In genomic region chr5:158303261-158303660, GRCh38 we compare ENCODE assay signal across 15 cellular contexts.
DNase-seq lines count a peak whose midpoint lies in the region; ATAC-seq and TF ChIP-seq lines count a peak whose summit lies in the region.
"Had no signal": no experiment of that assay in that cellular context is flagged by ENCODE, and none has a peak within 500 bp of the region (broad histone marks: within the 10 kb centered on the region; RNA-seq: fewer than 3 reads in every experiment).

No MANE protein-coding gene starts in this region.

- H3K27me3 ChIP-seq in SK-N-SH (ENCODE audit: insufficient read depth): no peaks in the 10 kb centered on the region

- H3K4me2 ChIP-seq in SK-N-SH: no peak overlapping the region
- H3K4me2 ChIP-seq: GM23338 had no signal

- H3K36me3 Mint-ChIP-seq in activated CD4-positive, alpha-beta T cell treated with anti-CD3 and anti-CD28 coated beads, Interleukin-2, amount 10 ng/mL, durations not matched to agents 7 days and 5 days (ENCODE audit: low read depth): no peaks in the 10 kb centered on the region

- H3K27me3 Mint-ChIP-seq in activated CD4-positive, alpha-beta T cell treated with anti-CD3 and anti-CD28 coated beads, Interleukin-2, amount 10 ng/mL, durations not matched to agents 7 days and 5 days: peaks cover 2% of the 10 kb centered on the region
- H3K27me3 Mint-ChIP-seq: CD4-positive, alpha-beta T cell; IgD-negative memory B cell had no signal

- TF ChIP-seq EP300 in SK-N-SH (IDR thresholded peaks at IDR 0.05; ENCODE audit: borderline replicate concordance in 1 of 2, low read depth in 1 of 2, low read length in 1 of 2): no peak

- H3K4me1 Mint-ChIP-seq in activated CD4-positive, alpha-beta T cell treated with anti-CD3 and anti-CD28 coated beads, Interleukin-2, amount 10 ng/mL, durations not matched to agents 7 days and 5 days: no peaks in the 10 kb centered on the region

- no peak for TF ChIP-seq RAD21 in SK-N-SH (IDR thresholded peaks at IDR 0.05; ENCODE audit: low read length)

- no peak for TF ChIP-seq CTCF in SK-N-SH (IDR thresholded peaks at IDR 0.05)

- POLR2A ChIA-PET in SK-N-SH (lab: Yijun Ruan, JAX): no interaction called here
- POLR2A ChIA-PET in activated CD4-positive, alpha-beta T cell treated with anti-CD3 and anti-CD28 coated beads, Interleukin-2, amount 10 ng/mL, durations not matched to agents 7 days and 5 days (lab: Charles Lee): no interaction called here

- H3K79me2 ChIP-seq in SK-N-SH (ENCODE audit: insufficient read depth): no peaks in the 10 kb centered on the region

- H3K9me2 ChIP-seq in SK-N-SH: no peaks in the 10 kb centered on the region

- no peak overlapping the region for H3K4me3 Mint-ChIP-seq in activated CD4-positive, alpha-beta T cell treated with anti-CD3 and anti-CD28 coated beads, Interleukin-2, amount 10 ng/mL, durations not matched to agents 7 days and 5 days
- H3K4me3 Mint-ChIP-seq: CD4-positive, alpha-beta T cell; GM23338; IgD-negative memory B cell had no signal

- no peaks in the 10 kb centered on the region for H4K20me1 ChIP-seq in SK-N-SH (ENCODE audit: insufficient read depth)

- DNase-seq in SK-N-SH: peak; percentile 18
- DNase-seq in RPMI8226: peak; percentile 38
- peak; percentile 2 for DNase-seq in iris pigment epithelial cell (ENCODE audit: low read depth)
- no peak for DNase-seq in SHP77 treated with DMSO at 0.1 percent for 48 hours (lab: John Stamatoyannopoulos, UW)
- no peak for DNase-seq in NCI-H2196 (lab: John Stamatoyannopoulos, UW; ENCODE audit: unreplicated experiment)
- DNase-seq in activated CD4-positive, alpha-beta T cell treated with anti-CD3 and anti-CD28 coated beads, Interleukin-2, amount 10 ng/mL, durations not matched to agents 7 days and 5 days: no peak
- DNase-seq: ACHN; C1 segment of cervical spinal cord; CD4-positive, alpha-beta T cell; DND-41; GDM1; H7 had no signal

- H3K9ac ChIP-seq in SK-N-SH: no peak overlapping the region

- no peak overlapping the region for H2AFZ ChIP-seq in SK-N-SH (ENCODE audit: low read depth)
- H2AFZ ChIP-seq: GM23338 had no signal

- H3K27ac Mint-ChIP-seq in activated CD4-positive, alpha-beta T cell treated with anti-CD3 and anti-CD28 coated beads, Interleukin-2, amount 10 ng/mL, durations not matched to agents 7 days and 5 days: no peak overlapping the region
- H3K27ac Mint-ChIP-seq: CD4-positive, alpha-beta T cell; GM23338 had no signal

- CTCF ChIA-PET in SK-N-SH (lab: Yijun Ruan, JAX): no interaction called here
- CTCF ChIA-PET in activated CD4-positive, alpha-beta T cell treated with anti-CD3 and anti-CD28 coated beads, Interleukin-2, amount 10 ng/mL, durations not matched to agents 7 days and 5 days (lab: Charles Lee): interaction anchor here (0.8 kb wide), 1 partner anchor 10 kb away, joined by 3 read pairs; no protein-coding TSS in a partner anchor

- H3K36me3 ChIP-seq in SK-N-SH (replicated peaks in 1 of 2; ENCODE audit: control insufficient read depth in 1 of 2, insufficient read depth in 2 of 2, low read length in 1 of 2): no peaks in the 10 kb centered on the region

- no peaks in the 10 kb centered on the region for H3F3A ChIP-seq in SK-N-SH (replicated peaks; ENCODE audit: insufficient read depth)

- 11% methylated on average over 3 of the region's 3 CpGs for WGBS in SK-N-SH (ENCODE audit: low lambda C conversion rate)

- no peak overlapping the region for H3K4me3 ChIP-seq in SK-N-SH (ENCODE audit: low read depth in 2 of 2, low read length in 1 of 2)
- H3K4me3 ChIP-seq: GM23338 had no signal

- no peaks in the 10 kb centered on the region for H3K9me3 ChIP-seq in SK-N-SH

- no peak for ATAC-seq in SK-N-SH treated with all-trans-retinoic acid at 6 μM for 48 hours
- ATAC-seq: GM23338 had no signal

- no peaks in the 10 kb centered on the region for H3K4me1 ChIP-seq in SK-N-SH (ENCODE audit: control insufficient read depth in 1 of 2, insufficient read depth in 2 of 2, low read depth in 1 of 2, low read length in 1 of 2)

- H3K27ac ChIP-seq in SK-N-SH (ENCODE audit: low read depth in 2 of 2, low read length in 1 of 2): no peak overlapping the region

- H3K9me3 Mint-ChIP-seq in activated CD4-positive, alpha-beta T cell treated with anti-CD3 and anti-CD28 coated beads, Interleukin-2, amount 10 ng/mL, durations not matched to agents 7 days and 5 days: no peaks in the 10 kb centered on the region
- H3K9me3 Mint-ChIP-seq: CD4-positive, alpha-beta T cell; GM23338 had no signal

TF ChIP-seq in SK-N-SH, 30 proteins besides CTCF, POLR2A, EP300 and RAD21:
- TF ChIP-seq RXRA (IDR thresholded peaks at IDR 0.05; ENCODE audit: borderline replicate concordance, low read depth) (no peak), RCOR1 (IDR thresholded peaks at IDR 0.05; ENCODE audit: low read length) (no peak), MXI1 (IDR thresholded peaks at IDR 0.05; ENCODE audit: low read depth, low read length) (peak; percentile 33; the same call in 1 of the 2 replicates), CHD2 (IDR thresholded peaks at IDR 0.05; ENCODE audit: low read length, partially characterized antibody) (no peak)

TF ChIP-seq in SK-N-SH treated with all-trans-retinoic acid at 6 μM for 48 hours, 23 proteins besides CTCF, POLR2A, EP300 and RAD21:
- TF ChIP-seq ZFP30 (CRISPR knock-in tag; IDR thresholded peaks at IDR 0.05) (no peak), GLIS3 (CRISPR knock-in tag; IDR thresholded peaks at IDR 0.05) (no peak), ZNF565 (CRISPR knock-in tag; conservative IDR thresholded peaks at IDR 0.05; ENCODE audit: low read depth) (no peak), ISL1 (CRISPR knock-in tag; IDR thresholded peaks at IDR 0.05) (no peak), TSHZ2 (CRISPR knock-in tag; IDR thresholded peaks at IDR 0.05) (no peak), ZNF70 (CRISPR knock-in tag; IDR thresholded peaks at IDR 0.05) (no peak), CREB5 (CRISPR knock-in tag; IDR thresholded peaks at IDR 0.05; ENCODE audit: low read depth) (no peak), TCF4 (CRISPR knock-in tag; IDR thresholded peaks at IDR 0.05; ENCODE audit: borderline replicate concordance) (no peak), CSRNP3 (CRISPR knock-in tag; IDR thresholded peaks at IDR 0.05) (no peak), ARNTL (CRISPR knock-in tag; IDR thresholded peaks at IDR 0.05; ENCODE audit: borderline replicate concordance, low read depth) (no peak), SNAI2 (CRISPR knock-in tag; IDR thresholded peaks at IDR 0.05) (no peak), ESRRG (CRISPR knock-in tag; IDR thresholded peaks at IDR 0.05) (no peak), ZFP3 (CRISPR knock-in tag; IDR thresholded peaks at IDR 0.05) (no peak), ZC3H10 (CRISPR knock-in tag; IDR thresholded peaks at IDR 0.05) (no peak)

Comparison
In these comparisons a context has a peak if more than half of its experiments do, and no peak if none do; other contexts are left out.
1. DNase-seq: peak in SK-N-SH (single experiment), RPMI8226 (single experiment) and iris pigment epithelial cell (single experiment); none in SHP77 treated with DMSO at 0.1 percent for 48 hours (single experiment), NCI-H2196 (single experiment) and activated CD4-positive, alpha-beta T cell treated with anti-CD3 and anti-CD28 coated beads, Interleukin-2, amount 10 ng/mL, durations not matched to agents 7 days and 5 days (single experiment).